In the genomic region with DNA sequence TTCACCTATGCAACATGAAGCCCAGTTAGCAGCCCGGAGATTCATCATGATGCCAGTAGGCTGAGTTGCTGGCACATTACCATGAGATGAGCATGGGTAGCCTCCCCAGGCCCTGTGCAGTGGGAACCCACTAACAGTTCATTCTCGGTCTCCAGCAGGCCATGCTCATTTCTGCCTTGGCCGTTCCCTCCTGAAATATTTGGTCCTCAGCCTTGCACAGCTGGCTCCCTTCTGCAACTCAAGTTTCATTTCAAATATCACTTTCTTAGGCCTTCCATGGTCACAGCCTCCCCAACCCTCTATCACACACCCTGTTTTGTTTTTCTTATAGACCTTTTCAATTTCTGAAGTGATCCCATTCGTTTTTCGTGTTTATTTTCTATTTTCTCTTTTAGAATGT, we compare ENCODE assay signal across 19 cellular contexts.
"Had no signal": no experiment of that assay in that cellular context is flagged by ENCODE, and none has a peak within 500 bp of the region (broad histone marks: within the 10 kb centered on the region; RNA-seq: fewer than 3 reads in every experiment).

No MANE protein-coding gene starts in this region.

- H3K9me3 ChIP-seq: breast epithelium, psoas muscle, spleen had no signal

- H3K9ac ChIP-seq: parathyroid adenoma had no signal

- H3K36me3 ChIP-seq: breast epithelium, spleen had no signal

- H3K4me1 ChIP-seq: breast epithelium, parathyroid adenoma, spleen had no signal

- DNase-seq: activated CD4-positive, alpha-beta T cell treated with anti-CD3 and anti-CD28 coated beads for 1 hour; activated CD4-positive, alpha-beta T cell treated with anti-CD3 and anti-CD28 coated beads, Interleukin-2, amount 10 ng/mL, durations not matched to agents 7 days and 5 days; activated CD8-positive, alpha-beta memory T cell treated with anti-CD3 and anti-CD28 coated beads, Interleukin-2, amount 10 ng/mL, durations not matched to agents 7 days and 5 days; activated CD8-positive, alpha-beta T cell treated with anti-CD3 and anti-CD28 coated beads for 36 hours; activated naive CD4-positive, alpha-beta T cell; activated T-cell treated with anti-CD3 and anti-CD28 coated beads, Interleukin-2, amount 50 U/mL, for 72 hours; effector CD8-positive, alpha-beta T cell; head of caudate nucleus; mammary epithelial cell; naive B cell; occipital lobe; psoas muscle; spleen; substantia nigra; T-helper 2 cell had no signal

- ATAC-seq: activated CD8-positive, alpha-beta memory T cell treated with anti-CD3 and anti-CD28 coated beads, Interleukin-2, amount 10 ng/mL, durations not matched to agents 7 days and 5 days; activated CD8-positive, alpha-beta T cell treated with anti-CD3 and anti-CD28 coated beads for 36 hours; activated naive CD4-positive, alpha-beta T cell treated with anti-CD3 and anti-CD28 coated beads, Interleukin-2, amount 50 U/mL, for 72 hours; activated T-cell treated with anti-CD3 and anti-CD28 coated beads, Interleukin-2, amount 50 U/mL, for 72 hours; WTC11 had no signal

- H3K4me3 ChIP-seq: breast epithelium, psoas muscle, spleen had no signal

- H2AFZ ChIP-seq: parathyroid adenoma had no signal

- H3K27ac ChIP-seq: breast epithelium, parathyroid adenoma, spleen had no signal

- H3K27me3 ChIP-seq: breast epithelium, spleen had no signal
